1 cellular context compared by ENCODE assay signal in the genomic region with DNA sequence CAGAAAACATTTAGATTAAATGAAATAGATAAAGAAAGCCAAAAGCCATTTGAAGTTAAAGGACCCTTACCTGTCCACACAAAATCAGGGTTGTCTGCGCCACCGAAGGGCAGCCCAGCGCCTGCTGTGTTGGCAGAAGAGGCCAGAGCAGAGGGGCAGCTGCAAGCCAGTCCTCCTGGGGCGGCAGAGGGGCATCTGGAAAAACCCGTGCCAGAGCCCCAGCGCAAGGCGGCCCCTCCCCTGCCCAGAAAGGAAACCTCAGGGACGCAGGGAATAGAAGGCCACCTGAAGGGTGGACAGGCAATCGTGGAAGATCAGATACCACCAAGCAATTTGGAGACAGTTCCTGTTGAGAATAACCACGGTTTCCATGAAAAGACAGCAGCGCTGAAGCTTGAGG.
TF ChIP-seq lines count a peak whose summit lies in the region.

No MANE protein-coding gene starts in this region.

TF ChIP-seq in K562, 482 proteins besides CTCF, POLR2A, EP300 and RAD21:
- TF ChIP-seq, protein P1, sequence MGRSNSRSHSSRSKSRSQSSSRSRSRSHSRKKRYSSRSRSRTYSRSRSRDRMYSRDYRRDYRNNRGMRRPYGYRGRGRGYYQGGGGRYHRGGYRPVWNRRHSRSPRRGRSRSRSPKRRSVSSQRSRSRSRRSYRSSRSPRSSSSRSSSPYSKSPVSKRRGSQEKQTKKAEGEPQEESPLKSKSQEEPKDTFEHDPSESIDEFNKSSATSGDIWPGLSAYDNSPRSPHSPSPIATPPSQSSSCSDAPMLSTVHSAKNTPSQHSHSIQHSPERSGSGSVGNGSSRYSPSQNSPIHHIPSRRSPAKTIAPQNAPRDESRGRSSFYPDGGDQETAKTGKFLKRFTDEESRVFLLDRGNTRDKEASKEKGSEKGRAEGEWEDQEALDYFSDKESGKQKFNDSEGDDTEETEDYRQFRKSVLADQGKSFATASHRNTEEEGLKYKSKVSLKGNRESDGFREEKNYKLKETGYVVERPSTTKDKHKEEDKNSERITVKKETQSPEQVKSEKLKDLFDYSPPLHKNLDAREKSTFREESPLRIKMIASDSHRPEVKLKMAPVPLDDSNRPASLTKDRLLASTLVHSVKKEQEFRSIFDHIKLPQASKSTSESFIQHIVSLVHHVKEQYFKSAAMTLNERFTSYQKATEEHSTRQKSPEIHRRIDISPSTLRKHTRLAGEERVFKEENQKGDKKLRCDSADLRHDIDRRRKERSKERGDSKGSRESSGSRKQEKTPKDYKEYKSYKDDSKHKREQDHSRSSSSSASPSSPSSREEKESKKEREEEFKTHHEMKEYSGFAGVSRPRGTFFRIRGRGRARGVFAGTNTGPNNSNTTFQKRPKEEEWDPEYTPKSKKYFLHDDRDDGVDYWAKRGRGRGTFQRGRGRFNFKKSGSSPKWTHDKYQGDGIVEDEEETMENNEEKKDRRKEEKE (IDR thresholded peaks at IDR 0.05; ENCODE audit: borderline replicate concordance in 1 of 2, control insufficient read depth in 1 of 2, low read depth in 2 of 2, low read length in 1 of 2): no peak
- TF ChIP-seq, protein P2, sequence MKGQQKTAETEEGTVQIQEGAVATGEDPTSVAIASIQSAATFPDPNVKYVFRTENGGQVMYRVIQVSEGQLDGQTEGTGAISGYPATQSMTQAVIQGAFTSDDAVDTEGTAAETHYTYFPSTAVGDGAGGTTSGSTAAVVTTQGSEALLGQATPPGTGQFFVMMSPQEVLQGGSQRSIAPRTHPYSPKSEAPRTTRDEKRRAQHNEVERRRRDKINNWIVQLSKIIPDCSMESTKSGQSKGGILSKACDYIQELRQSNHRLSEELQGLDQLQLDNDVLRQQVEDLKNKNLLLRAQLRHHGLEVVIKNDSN (CRISPR knock-in tag; IDR thresholded peaks at IDR 0.05): no peak
- TF ChIP-seq, protein P3, sequence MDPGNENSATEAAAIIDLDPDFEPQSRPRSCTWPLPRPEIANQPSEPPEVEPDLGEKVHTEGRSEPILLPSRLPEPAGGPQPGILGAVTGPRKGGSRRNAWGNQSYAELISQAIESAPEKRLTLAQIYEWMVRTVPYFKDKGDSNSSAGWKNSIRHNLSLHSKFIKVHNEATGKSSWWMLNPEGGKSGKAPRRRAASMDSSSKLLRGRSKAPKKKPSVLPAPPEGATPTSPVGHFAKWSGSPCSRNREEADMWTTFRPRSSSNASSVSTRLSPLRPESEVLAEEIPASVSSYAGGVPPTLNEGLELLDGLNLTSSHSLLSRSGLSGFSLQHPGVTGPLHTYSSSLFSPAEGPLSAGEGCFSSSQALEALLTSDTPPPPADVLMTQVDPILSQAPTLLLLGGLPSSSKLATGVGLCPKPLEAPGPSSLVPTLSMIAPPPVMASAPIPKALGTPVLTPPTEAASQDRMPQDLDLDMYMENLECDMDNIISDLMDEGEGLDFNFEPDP (CRISPR knock-in tag; IDR thresholded peaks at IDR 0.05): no peak
- TF ChIP-seq LARP7 (IDR thresholded peaks at IDR 0.05) (no peak), MYBL2 (IDR thresholded peaks at IDR 0.05; ENCODE audit: low read depth) (no peak), MYBL2 (CRISPR knock-in tag; IDR thresholded peaks at IDR 0.05; ENCODE audit: borderline replicate concordance) (no peak), PRMT5 (CRISPR knock-in tag; IDR thresholded peaks at IDR 0.05) (no peak), RB1 (IDR thresholded peaks at IDR 0.05; ENCODE audit: low read depth) (no peak), CBFB (CRISPR knock-in tag; IDR thresholded peaks at IDR 0.05) (no peak), RNF2 (IDR thresholded peaks at IDR 0.05) (no peak), HDAC1 (IDR thresholded peaks at IDR 0.05) (no peak), MIER1 (IDR thresholded peaks at IDR 0.05; ENCODE audit: low read depth) (no peak), ZNF124 (CRISPR knock-in tag; IDR thresholded peaks at IDR 0.05) (no peak), ZNF764 (CRISPR knock-in tag; IDR thresholded peaks at IDR 0.05; ENCODE audit: low read depth) (no peak)
- TF ChIP-seq, protein P4, sequence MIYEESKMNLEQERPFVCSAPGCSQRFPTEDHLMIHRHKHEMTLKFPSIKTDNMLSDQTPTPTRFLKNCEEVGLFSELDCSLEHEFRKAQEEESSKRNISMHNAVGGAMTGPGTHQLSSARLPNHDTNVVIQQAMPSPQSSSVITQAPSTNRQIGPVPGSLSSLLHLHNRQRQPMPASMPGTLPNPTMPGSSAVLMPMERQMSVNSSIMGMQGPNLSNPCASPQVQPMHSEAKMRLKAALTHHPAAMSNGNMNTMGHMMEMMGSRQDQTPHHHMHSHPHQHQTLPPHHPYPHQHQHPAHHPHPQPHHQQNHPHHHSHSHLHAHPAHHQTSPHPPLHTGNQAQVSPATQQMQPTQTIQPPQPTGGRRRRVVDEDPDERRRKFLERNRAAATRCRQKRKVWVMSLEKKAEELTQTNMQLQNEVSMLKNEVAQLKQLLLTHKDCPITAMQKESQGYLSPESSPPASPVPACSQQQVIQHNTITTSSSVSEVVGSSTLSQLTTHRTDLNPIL (CRISPR knock-in tag; IDR thresholded peaks at IDR 0.05): no peak
- TF ChIP-seq, protein P5, sequence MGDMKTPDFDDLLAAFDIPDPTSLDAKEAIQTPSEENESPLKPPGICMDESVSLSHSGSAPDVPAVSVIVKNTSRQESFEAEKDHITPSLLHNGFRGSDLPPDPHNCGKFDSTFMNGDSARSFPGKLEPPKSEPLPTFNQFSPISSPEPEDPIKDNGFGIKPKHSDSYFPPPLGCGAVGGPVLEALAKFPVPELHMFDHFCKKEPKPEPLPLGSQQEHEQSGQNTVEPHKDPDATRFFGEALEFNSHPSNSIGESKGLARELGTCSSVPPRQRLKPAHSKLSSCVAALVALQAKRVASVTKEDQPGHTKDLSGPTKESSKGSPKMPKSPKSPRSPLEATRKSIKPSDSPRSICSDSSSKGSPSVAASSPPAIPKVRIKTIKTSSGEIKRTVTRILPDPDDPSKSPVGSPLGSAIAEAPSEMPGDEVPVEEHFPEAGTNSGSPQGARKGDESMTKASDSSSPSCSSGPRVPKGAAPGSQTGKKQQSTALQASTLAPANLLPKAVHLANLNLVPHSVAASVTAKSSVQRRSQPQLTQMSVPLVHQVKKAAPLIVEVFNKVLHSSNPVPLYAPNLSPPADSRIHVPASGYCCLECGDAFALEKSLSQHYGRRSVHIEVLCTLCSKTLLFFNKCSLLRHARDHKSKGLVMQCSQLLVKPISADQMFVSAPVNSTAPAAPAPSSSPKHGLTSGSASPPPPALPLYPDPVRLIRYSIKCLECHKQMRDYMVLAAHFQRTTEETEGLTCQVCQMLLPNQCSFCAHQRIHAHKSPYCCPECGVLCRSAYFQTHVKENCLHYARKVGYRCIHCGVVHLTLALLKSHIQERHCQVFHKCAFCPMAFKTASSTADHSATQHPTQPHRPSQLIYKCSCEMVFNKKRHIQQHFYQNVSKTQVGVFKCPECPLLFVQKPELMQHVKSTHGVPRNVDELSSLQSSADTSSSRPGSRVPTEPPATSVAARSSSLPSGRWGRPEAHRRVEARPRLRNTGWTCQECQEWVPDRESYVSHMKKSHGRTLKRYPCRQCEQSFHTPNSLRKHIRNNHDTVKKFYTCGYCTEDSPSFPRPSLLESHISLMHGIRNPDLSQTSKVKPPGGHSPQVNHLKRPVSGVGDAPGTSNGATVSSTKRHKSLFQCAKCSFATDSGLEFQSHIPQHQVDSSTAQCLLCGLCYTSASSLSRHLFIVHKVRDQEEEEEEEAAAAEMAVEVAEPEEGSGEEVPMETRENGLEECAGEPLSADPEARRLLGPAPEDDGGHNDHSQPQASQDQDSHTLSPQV (IDR thresholded peaks at IDR 0.05): no peak
- TF ChIP-seq, protein P6, sequence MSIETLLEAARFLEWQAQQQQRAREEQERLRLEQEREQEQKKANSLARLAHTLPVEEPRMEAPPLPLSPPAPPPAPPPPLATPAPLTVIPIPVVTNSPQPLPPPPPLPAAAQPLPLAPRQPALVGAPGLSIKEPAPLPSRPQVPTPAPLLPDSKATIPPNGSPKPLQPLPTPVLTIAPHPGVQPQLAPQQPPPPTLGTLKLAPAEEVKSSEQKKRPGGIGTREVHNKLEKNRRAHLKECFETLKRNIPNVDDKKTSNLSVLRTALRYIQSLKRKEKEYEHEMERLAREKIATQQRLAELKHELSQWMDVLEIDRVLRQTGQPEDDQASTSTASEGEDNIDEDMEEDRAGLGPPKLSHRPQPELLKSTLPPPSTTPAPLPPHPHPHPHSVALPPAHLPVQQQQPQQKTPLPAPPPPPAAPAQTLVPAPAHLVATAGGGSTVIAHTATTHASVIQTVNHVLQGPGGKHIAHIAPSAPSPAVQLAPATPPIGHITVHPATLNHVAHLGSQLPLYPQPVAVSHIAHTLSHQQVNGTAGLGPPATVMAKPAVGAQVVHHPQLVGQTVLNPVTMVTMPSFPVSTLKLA (conservative IDR thresholded peaks at IDR 0.05): no peak
- TF ChIP-seq, protein P7, sequence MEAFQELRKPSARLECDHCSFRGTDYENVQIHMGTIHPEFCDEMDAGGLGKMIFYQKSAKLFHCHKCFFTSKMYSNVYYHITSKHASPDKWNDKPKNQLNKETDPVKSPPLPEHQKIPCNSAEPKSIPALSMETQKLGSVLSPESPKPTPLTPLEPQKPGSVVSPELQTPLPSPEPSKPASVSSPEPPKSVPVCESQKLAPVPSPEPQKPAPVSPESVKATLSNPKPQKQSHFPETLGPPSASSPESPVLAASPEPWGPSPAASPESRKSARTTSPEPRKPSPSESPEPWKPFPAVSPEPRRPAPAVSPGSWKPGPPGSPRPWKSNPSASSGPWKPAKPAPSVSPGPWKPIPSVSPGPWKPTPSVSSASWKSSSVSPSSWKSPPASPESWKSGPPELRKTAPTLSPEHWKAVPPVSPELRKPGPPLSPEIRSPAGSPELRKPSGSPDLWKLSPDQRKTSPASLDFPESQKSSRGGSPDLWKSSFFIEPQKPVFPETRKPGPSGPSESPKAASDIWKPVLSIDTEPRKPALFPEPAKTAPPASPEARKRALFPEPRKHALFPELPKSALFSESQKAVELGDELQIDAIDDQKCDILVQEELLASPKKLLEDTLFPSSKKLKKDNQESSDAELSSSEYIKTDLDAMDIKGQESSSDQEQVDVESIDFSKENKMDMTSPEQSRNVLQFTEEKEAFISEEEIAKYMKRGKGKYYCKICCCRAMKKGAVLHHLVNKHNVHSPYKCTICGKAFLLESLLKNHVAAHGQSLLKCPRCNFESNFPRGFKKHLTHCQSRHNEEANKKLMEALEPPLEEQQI (IDR thresholded peaks at IDR 0.05): no peak
